Comparison of ENCODE assay signal across 12 cellular contexts in the genomic region with DNA sequence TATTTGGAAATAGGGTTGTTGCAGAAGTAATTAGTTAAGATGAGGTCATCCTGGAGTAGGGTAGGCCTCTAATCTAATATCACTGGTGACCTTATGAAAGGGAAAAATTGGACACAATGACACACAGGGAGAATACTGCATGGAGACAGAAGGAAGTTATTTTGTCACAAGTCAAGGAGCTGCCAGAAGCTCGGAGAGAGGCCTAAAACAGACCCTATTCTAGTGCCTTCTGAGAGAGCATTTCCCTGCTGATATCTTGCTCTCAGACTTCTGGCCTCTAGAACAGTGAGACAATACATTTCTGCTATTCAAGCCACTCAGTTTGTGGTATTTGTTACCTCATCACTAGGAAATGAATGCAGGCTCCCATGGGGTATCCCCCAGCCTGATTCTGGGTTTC.
A peak's percentile ranks its signal among the peaks of the same experiment; 100 is the strongest.
DNase-seq lines count a peak whose midpoint lies in the region; ATAC-seq and TF ChIP-seq lines count a peak whose summit lies in the region.
"Had no signal": no experiment of that assay in that cellular context is flagged by ENCODE, and none has a peak within 500 bp of the region (broad histone marks: within the 10 kb centered on the region; RNA-seq: fewer than 3 reads in every experiment).

No MANE protein-coding gene starts in this region.

- H3K9ac ChIP-seq in BLaER1: no peak overlapping the region

- no peaks in the 10 kb centered on the region for H4K20me1 ChIP-seq in BLaER1

- peaks cover 9% of the 10 kb centered on the region for H3K4me1 ChIP-seq in BLaER1

- ATAC-seq in GM21786 (IDR thresholded peaks at IDR 0.05; ENCODE audit: unreplicated experiment): peak; percentile 63
- no peak for ATAC-seq in HG03175 (IDR thresholded peaks at IDR 0.05; ENCODE audit: unreplicated experiment)
- ATAC-seq: stimulated activated naive CD8-positive, alpha-beta T cell treated with anti-CD3 and anti-CD28 coated beads, Interleukin-15, Interleukin-2, amounts not matched to agents 100 U/mL and 50 U/mL, for 24 hours had no signal

- H3K4me3 ChIP-seq in BLaER1: no peak overlapping the region
- H3K4me3 ChIP-seq in kidney epithelial cell (ENCODE audit: low read depth, low read length): no peak overlapping the region

- no peak for TF ChIP-seq CTCF in kidney epithelial cell (IDR thresholded peaks at IDR 0.05; ENCODE audit: insufficient read depth, low read length, poor library complexity, severe bottlenecking)

- DNase-seq in amniotic epithelial cell (ENCODE audit: low read depth): peak; percentile 36
- DNase-seq in kidney epithelial cell (ENCODE audit: low read depth): peak; percentile 18
- no peak for DNase-seq in C1 segment of cervical spinal cord (lab: John Stamatoyannopoulos, UW)
- DNase-seq in AG08396 (ENCODE audit: low spot score): no peak
- no peak for DNase-seq in NCI-H1436 (lab: John Stamatoyannopoulos, UW)
- DNase-seq: activated CD4-positive, CD25-positive, alpha-beta regulatory T cell; activated CD8-positive, alpha-beta memory T cell treated with anti-CD3 and anti-CD28 coated beads, Interleukin-2, amount 50 U/mL, for 48 hours; Karpas-422; stimulated activated naive CD8-positive, alpha-beta T cell treated with anti-CD3 and anti-CD28 coated beads, Interleukin-15, Interleukin-2, amounts not matched to agents 100 U/mL and 50 U/mL, for 24 hours had no signal

- no peak overlapping the region for H3K27ac ChIP-seq in BLaER1

- peak overlapping the region; percentile 26 for H3K4me2 ChIP-seq in BLaER1

- H3K36me3 ChIP-seq in BLaER1: no peaks in the 10 kb centered on the region
- no peaks in the 10 kb centered on the region for H3K36me3 ChIP-seq in kidney epithelial cell (ENCODE audit: control insufficient read depth, insufficient read depth, low read length)

- peaks cover 7% of the 10 kb centered on the region for H3K9me3 ChIP-seq in BLaER1

- H3K27me3 ChIP-seq in BLaER1 (no peaks in the 10 kb centered on the region), kidney epithelial cell (ENCODE audit: control insufficient read depth, insufficient read depth, low read length) (no peaks in the 10 kb centered on the region)

Comparison
In these comparisons a context has a peak if more than half of its experiments do, and no peak if none do; other contexts are left out.
1. DNase-seq: peak in amniotic epithelial cell (single experiment) and kidney epithelial cell (single experiment); none in C1 segment of cervical spinal cord (0 of 14), AG08396 (single experiment) and NCI-H1436 (single experiment).